In genomic region chr20:61369731-61370520, GRCh38 we compare ENCODE assay signal across 15 cellular contexts.
"Had no signal": no experiment of that assay in that cellular context is flagged by ENCODE, and none has a peak within 500 bp of the region (broad histone marks: within the 10 kb centered on the region; RNA-seq: fewer than 3 reads in every experiment).

No MANE protein-coding gene starts in this region.

- H3K9me3 ChIP-seq: adrenal gland, colonic mucosa, esophagus squamous epithelium, transverse colon, vagina had no signal

- H3K27ac ChIP-seq: adrenal gland, colonic mucosa, esophagus squamous epithelium, parathyroid adenoma, transverse colon, vagina had no signal

- H3K4me3 ChIP-seq: adrenal gland, colonic mucosa, esophagus squamous epithelium, transverse colon, vagina had no signal

- DNase-seq: activated CD4-positive, alpha-beta memory T cell treated with anti-CD3 and anti-CD28 coated beads for 36 hours; activated CD4-positive, alpha-beta T cell treated with anti-CD3 and anti-CD28 coated beads for 36 hours; activated CD8-positive, alpha-beta memory T cell treated with anti-CD3 and anti-CD28 coated beads, Interleukin-2, amount 10 ng/mL, durations not matched to agents 7 days and 5 days; activated T-cell treated with anti-CD3 and anti-CD28 coated beads, Interleukin-2, amount 50 U/mL, for 1 hour; adrenal gland; colonic mucosa; esophagus squamous epithelium; kidney glomerular epithelial cell; stimulated activated CD4-positive, alpha-beta T cell treated with anti-CD3 and anti-CD28 coated beads, Interleukin-4, amount 100 ng/mL, for 24 hours; stimulated activated naive CD4-positive, alpha-beta T cell treated with Interleukin-2 at 50 U/mL for 16 hours; T1000; transverse colon had no signal

- H3K4me1 Mint-ChIP-seq: activated CD4-positive, alpha-beta T cell treated with anti-CD3 and anti-CD28 coated beads for 36 hours; activated CD8-positive, alpha-beta memory T cell treated with anti-CD3 and anti-CD28 coated beads, Interleukin-2, amount 10 ng/mL, durations not matched to agents 7 days and 5 days; activated naive CD4-positive, alpha-beta T cell treated with anti-CD3 and anti-CD28 coated beads, Interleukin-2, amount 50 U/mL, for 24 hours had no signal

- H2AFZ ChIP-seq: parathyroid adenoma had no signal

- H3K9ac ChIP-seq: parathyroid adenoma had no signal

- H3K36me3 ChIP-seq: adrenal gland, colonic mucosa, esophagus squamous epithelium, transverse colon, vagina had no signal

- H3K4me3 Mint-ChIP-seq: activated CD4-positive, alpha-beta memory T cell treated with anti-CD3 and anti-CD28 coated beads for 36 hours; activated CD4-positive, alpha-beta T cell treated with anti-CD3 and anti-CD28 coated beads for 36 hours; activated CD8-positive, alpha-beta memory T cell treated with anti-CD3 and anti-CD28 coated beads, Interleukin-2, amount 10 ng/mL, durations not matched to agents 7 days and 5 days; activated naive CD4-positive, alpha-beta T cell treated with anti-CD3 and anti-CD28 coated beads, Interleukin-2, amount 50 U/mL, for 24 hours had no signal

- H3K4me1 ChIP-seq: adrenal gland, colonic mucosa, esophagus squamous epithelium, parathyroid adenoma, transverse colon, vagina had no signal

- H3K27me3 Mint-ChIP-seq: activated CD4-positive, alpha-beta memory T cell treated with anti-CD3 and anti-CD28 coated beads for 36 hours; activated CD4-positive, alpha-beta T cell treated with anti-CD3 and anti-CD28 coated beads for 36 hours; activated CD8-positive, alpha-beta memory T cell treated with anti-CD3 and anti-CD28 coated beads, Interleukin-2, amount 10 ng/mL, durations not matched to agents 7 days and 5 days; activated naive CD4-positive, alpha-beta T cell treated with anti-CD3 and anti-CD28 coated beads, Interleukin-2, amount 50 U/mL, for 24 hours had no signal

- H3K27me3 ChIP-seq: adrenal gland, colonic mucosa, vagina had no signal

- H3K36me3 Mint-ChIP-seq: activated CD4-positive, alpha-beta memory T cell treated with anti-CD3 and anti-CD28 coated beads for 36 hours; activated CD8-positive, alpha-beta memory T cell treated with anti-CD3 and anti-CD28 coated beads, Interleukin-2, amount 10 ng/mL, durations not matched to agents 7 days and 5 days; activated naive CD4-positive, alpha-beta T cell treated with anti-CD3 and anti-CD28 coated beads, Interleukin-2, amount 50 U/mL, for 24 hours had no signal

- H3K9me3 Mint-ChIP-seq: activated CD4-positive, alpha-beta memory T cell treated with anti-CD3 and anti-CD28 coated beads for 36 hours; activated naive CD4-positive, alpha-beta T cell treated with anti-CD3 and anti-CD28 coated beads, Interleukin-2, amount 50 U/mL, for 24 hours had no signal

- H3K27ac Mint-ChIP-seq: activated CD4-positive, alpha-beta memory T cell treated with anti-CD3 and anti-CD28 coated beads for 36 hours; activated CD4-positive, alpha-beta T cell treated with anti-CD3 and anti-CD28 coated beads for 36 hours; activated CD8-positive, alpha-beta memory T cell treated with anti-CD3 and anti-CD28 coated beads, Interleukin-2, amount 10 ng/mL, durations not matched to agents 7 days and 5 days; activated naive CD4-positive, alpha-beta T cell treated with anti-CD3 and anti-CD28 coated beads, Interleukin-2, amount 50 U/mL, for 24 hours had no signal

- ATAC-seq: activated CD4-positive, alpha-beta T cell treated with anti-CD3 and anti-CD28 coated beads for 36 hours; activated CD8-positive, alpha-beta memory T cell treated with anti-CD3 and anti-CD28 coated beads, Interleukin-2, amount 10 ng/mL, durations not matched to agents 7 days and 5 days had no signal
